Comparison of ENCODE assay signal across 12 cellular contexts in the genomic region with DNA sequence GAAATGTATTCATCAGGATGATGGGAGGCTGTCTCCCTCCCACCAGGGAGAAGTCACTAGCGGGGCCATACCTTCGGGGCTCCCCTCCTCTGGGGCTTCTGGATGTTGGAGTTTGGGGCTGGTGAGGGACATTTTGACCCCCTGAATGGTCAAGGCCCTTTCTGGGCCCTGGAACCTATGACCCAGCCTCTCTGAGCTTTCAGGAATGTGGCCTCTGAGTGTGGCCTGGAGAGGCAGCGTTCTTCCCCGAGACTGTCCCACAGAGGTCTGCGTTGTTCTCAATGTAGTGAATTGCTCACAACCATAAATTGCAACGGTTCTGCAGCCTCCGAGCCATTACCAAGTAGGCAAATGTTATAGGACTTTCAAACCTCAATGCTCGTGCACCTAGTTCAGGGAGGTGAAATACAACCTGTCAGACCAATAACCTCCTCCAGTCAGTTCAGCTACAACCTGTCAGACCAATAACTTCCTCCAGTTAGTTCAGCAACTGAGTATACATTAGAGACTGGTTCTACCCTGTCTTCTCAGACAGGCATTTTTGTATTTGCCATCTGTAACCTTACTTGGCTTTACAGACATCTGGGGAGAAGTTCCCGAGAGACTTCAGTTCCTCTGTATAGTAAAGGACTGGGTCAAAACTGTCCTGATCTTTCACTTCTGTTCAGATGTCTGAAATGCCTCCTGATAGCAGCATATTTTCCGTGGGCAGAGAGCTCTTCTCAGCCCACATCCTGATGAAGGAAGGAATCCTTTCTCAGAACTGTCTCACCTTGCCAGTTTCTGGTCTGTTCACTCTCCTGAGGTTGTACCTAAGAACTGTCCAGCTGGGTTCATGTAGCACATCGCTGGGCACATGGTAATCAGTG. TPM values are rescaled to one million over a fixed set of nuclear protein-coding genes. Genes with fewer than 3 reads are reported as not detected.
DNase-seq lines count a peak whose midpoint lies in the region; ATAC-seq and TF ChIP-seq lines count a peak whose summit lies in the region.
"Had no signal": no experiment of that assay in that cellular context is flagged by ENCODE, and none has a peak within 500 bp of the region (broad histone marks: within the 10 kb centered on the region; RNA-seq: fewer than 3 reads in every experiment).

No MANE protein-coding gene starts in this region.

- H4K12ac ChIP-seq in trophoblast cell (ENCODE audit: low read depth, low read length), result no peak overlapping the region

- no peaks in the 10 kb centered on the region for H3K27me3 ChIP-seq in BLaER1
- H3K27me3 ChIP-seq in Loucy (ENCODE audit: insufficient read depth, low read length, poor library complexity, severe bottlenecking), result no peaks in the 10 kb centered on the region
- H3K27me3 ChIP-seq in trophoblast cell (ENCODE audit: insufficient read depth, low read length), result no peaks in the 10 kb centered on the region
- H3K27me3 ChIP-seq in endodermal cell (ENCODE audit: control insufficient read depth, insufficient read depth, low read length, poor library complexity, severe bottlenecking), result peaks cover 71% of the 10 kb centered on the region

- H3K79me1 ChIP-seq in trophoblast cell (ENCODE audit: low read length), result peaks cover 5% of the 10 kb centered on the region

- peak overlapping the region; percentile 12 for H3K4ac ChIP-seq in trophoblast cell (ENCODE audit: low read depth, low read length)

- H4K91ac ChIP-seq in trophoblast cell (ENCODE audit: low read depth, low read length), result peak overlapping the region; percentile 48

- H3K4me1 ChIP-seq in BLaER1 (peaks cover 64% of the 10 kb centered on the region), Loucy (ENCODE audit: insufficient read depth, low read length, poor library complexity, severe bottlenecking) (peaks cover 52% of the 10 kb centered on the region), trophoblast cell (ENCODE audit: control insufficient read depth in 1 of 2, insufficient read depth in 2 of 2, low read length in 2 of 2) (peaks cover 14 to 20% of the 10 kb centered on the region in 2 experiments), endodermal cell (ENCODE audit: control insufficient read depth, insufficient read depth, low read length) (no peaks in the 10 kb centered on the region)

- no peak overlapping the region for H3K27ac Mint-ChIP-seq in endodermal cell
- H3K27ac Mint-ChIP-seq: memory B cell had no signal

- H3K9me3 ChIP-seq in BLaER1 (no peaks in the 10 kb centered on the region), Loucy (ENCODE audit: insufficient read depth, low read depth, low read length) (no peaks in the 10 kb centered on the region), trophoblast cell (ENCODE audit: insufficient read depth, low read depth, low read length) (no peaks in the 10 kb centered on the region), endodermal cell (ENCODE audit: control insufficient read depth, low read length) (no peaks in the 10 kb centered on the region)

- H2AFZ ChIP-seq in Loucy (ENCODE audit: low read length) (no peak overlapping the region), trophoblast cell (ENCODE audit: insufficient read depth, low read length, poor library complexity) (no peak overlapping the region)

- no CpG with 5 or more reads among the region's 11 CpGs for WGBS in trophoblast cell (ENCODE audit: extremely low coverage, insufficient coverage, insufficient read length)
- 92 to 93% methylated on average over 7 to 11 of the region's 11 CpGs for WGBS in endodermal cell (ENCODE audit: insufficient coverage in 1 of 2, insufficient read length in 1 of 2), 2 experiments

- no peaks in the 10 kb centered on the region for H3K4me1 Mint-ChIP-seq in endodermal cell
- H3K4me1 Mint-ChIP-seq: memory B cell had no signal

- no peaks in the 10 kb centered on the region for H4K20me1 ChIP-seq in BLaER1
- H4K20me1 ChIP-seq in Loucy (ENCODE audit: insufficient read depth, low read length, poor library complexity, severe bottlenecking), result no peaks in the 10 kb centered on the region

- no peaks in the 10 kb centered on the region for H3K36me3 ChIP-seq in BLaER1
- no peaks in the 10 kb centered on the region for H3K36me3 ChIP-seq in Loucy (ENCODE audit: insufficient read depth, low read length)
- H3K36me3 ChIP-seq in trophoblast cell (ENCODE audit: control insufficient read depth in 1 of 2, insufficient read depth in 2 of 2, low read length in 2 of 2), result peaks cover 0 to 2% of the 10 kb centered on the region in 2 experiments
- no peaks in the 10 kb centered on the region for H3K36me3 ChIP-seq in endodermal cell (ENCODE audit: control insufficient read depth, insufficient read depth, low read length)
- H3K36me3 ChIP-seq: WERI-Rb-1 had no signal

- no peak for DNase-seq in epithelial cell of prostate (ENCODE audit: low read depth, low spot score)
- peak; percentile 58 to 66 for DNase-seq in trophoblast cell
- DNase-seq in endodermal cell, result no peak
- no peak for DNase-seq in NCI-H2029 (lab: John Stamatoyannopoulos, UW)
- no peak for DNase-seq in NCI-H1694 (lab: John Stamatoyannopoulos, UW)
- DNase-seq: NCI-H1105, WERI-Rb-1 had no signal

- H3K9me2 ChIP-seq in Loucy (replicated peaks; ENCODE audit: low read depth, low read length), result no peaks in the 10 kb centered on the region

- H2BK5ac ChIP-seq in trophoblast cell (ENCODE audit: low read depth, low read length, poor library complexity), result peak overlapping the region; percentile 49

- peak overlapping the region; percentile 49 for H2AK5ac ChIP-seq in trophoblast cell (ENCODE audit: low read length)

- H3K4me3 Mint-ChIP-seq in endodermal cell, result no peak overlapping the region
- H3K4me3 Mint-ChIP-seq: memory B cell had no signal

- H3K27me3 Mint-ChIP-seq in endodermal cell (ENCODE audit: insufficient read depth), result peaks cover 57% of the 10 kb centered on the region

- H3K9ac ChIP-seq in BLaER1, result peak overlapping the region; percentile 34; the same call in 1 of the 2 replicates
- peak overlapping the region; percentile 14 for H3K9ac ChIP-seq in Loucy (ENCODE audit: low read depth, low read length, poor library complexity, severe bottlenecking)
- no peak overlapping the region for H3K9ac ChIP-seq in trophoblast cell (ENCODE audit: low read length)
- H3K9ac ChIP-seq in endodermal cell (ENCODE audit: extremely low read depth, low read length, poor library complexity, severe bottlenecking), result no peak overlapping the region

- peak overlapping the region; percentile 62 for H3K4me2 ChIP-seq in BLaER1
- peak overlapping the region; percentile 21 for H3K4me2 ChIP-seq in Loucy (ENCODE audit: low read depth, low read length, poor library complexity, severe bottlenecking)
- H3K4me2 ChIP-seq in trophoblast cell (ENCODE audit: low read length), result no peak overlapping the region

- no peak overlapping the region for H4K8ac ChIP-seq in trophoblast cell (ENCODE audit: low read depth, low read length)

- no peaks in the 10 kb centered on the region for H3F3A ChIP-seq in Loucy (ENCODE audit: low read depth)

- H2BK120ac ChIP-seq in trophoblast cell (ENCODE audit: insufficient read depth, low read length, poor library complexity), result peak overlapping the region; percentile 70

- H3K79me2 ChIP-seq in Loucy (ENCODE audit: insufficient read depth, low read length) (no peaks in the 10 kb centered on the region), trophoblast cell (ENCODE audit: control insufficient read depth, insufficient read depth, low read length, poor library complexity) (no peaks in the 10 kb centered on the region)

- no peak for ATAC-seq in GM18517 (IDR thresholded peaks at IDR 0.05; ENCODE audit: unreplicated experiment)

- no peak overlapping the region for H3K18ac ChIP-seq in trophoblast cell (ENCODE audit: low read length)

- H3K27ac ChIP-seq in BLaER1 (peak overlapping the region; percentile 57), epithelial cell of prostate (peak overlapping the region; percentile 72), trophoblast cell (ENCODE audit: low read depth, low read length) (peak overlapping the region; percentile 55), endodermal cell (ENCODE audit: low read depth, low read length) (no peak overlapping the region)
- H3K27ac ChIP-seq: WERI-Rb-1 had no signal

- H2BK12ac ChIP-seq in trophoblast cell (ENCODE audit: low read length), result peak overlapping the region; percentile 55

- no peaks in the 10 kb centered on the region for H3K9me3 Mint-ChIP-seq in endodermal cell
- H3K9me3 Mint-ChIP-seq: memory B cell had no signal

- TF ChIP-seq CTCF in Loucy (conservative IDR thresholded peaks at IDR 0.05; ENCODE audit: low read length) (no peak), endodermal cell (conservative IDR thresholded peaks at IDR 0.05) (no peak)

- no peak overlapping the region for H3K23ac ChIP-seq in trophoblast cell (ENCODE audit: low read length)

- H3K36me3 Mint-ChIP-seq in endodermal cell (ENCODE audit: low read depth), result no peaks in the 10 kb centered on the region
- H3K36me3 Mint-ChIP-seq: memory B cell had no signal

- H3K14ac ChIP-seq in trophoblast cell (ENCODE audit: low read length), result no peak overlapping the region

- no peak overlapping the region for H3K4me3 ChIP-seq in BLaER1
- no peak overlapping the region for H3K4me3 ChIP-seq in Loucy (ENCODE audit: low read length, poor library complexity, severe bottlenecking)
- no peak overlapping the region for H3K4me3 ChIP-seq in trophoblast cell (ENCODE audit: low read depth, low read length)
- H3K4me3 ChIP-seq in endodermal cell (ENCODE audit: low read length), result no peak overlapping the region
- H3K4me3 ChIP-seq: skin epidermis had no signal

RNA-seq across cellular contexts. Expression of a gene that starts 34.1 kb away (rescaled TPM):
- polyA plus RNA-seq in trophoblast cell (2013), result 24.5 and 30.8 TPM in 2 replicates
- total RNA-seq in endodermal cell, result 1 to 10 TPM; 1.5 to 1.9 TPM
- polyA plus RNA-seq in endodermal cell (2013, experiment 1 of 2), result 2.2 TPM
- polyA plus RNA-seq in endodermal cell (2013, experiment 2 of 2), result 3.8 TPM

Comparison
In these comparisons a context has a peak if more than half of its experiments do, and no peak if none do; other contexts are left out.
1. H3K9ac ChIP-seq: peak in BLaER1 (single experiment) and Loucy (single experiment); none in trophoblast cell (single experiment) and endodermal cell (single experiment).
2. DNase-seq: peak in trophoblast cell (2 of 2); none in epithelial cell of prostate (single experiment), endodermal cell (single experiment), NCI-H2029 (single experiment) and NCI-H1694 (single experiment).